Comparison of ENCODE assay signal across 1 cellular context in genomic region chr14:104827173-104828055, GRCh38.
TF ChIP-seq lines count a peak whose summit lies in the region.

No MANE protein-coding gene starts in this region.

TF ChIP-seq in GM12878, 131 proteins besides CTCF, POLR2A, EP300 and RAD21:
- TF ChIP-seq HDAC6 (IDR thresholded peaks at IDR 0.05; ENCODE audit: unreplicated experiment), result no peak
- TF ChIP-seq CREM (IDR thresholded peaks at IDR 0.05; ENCODE audit: low read depth), result no peak
